Comparison of ENCODE assay signal across 8 cellular contexts in genomic region chr13:73000027-73000674, GRCh38. TPM values are rescaled to one million over a fixed set of nuclear protein-coding genes. Genes with fewer than 3 reads are reported as not detected.
DNase-seq lines count a peak whose midpoint lies in the region; ATAC-seq, FAIRE-seq and TF ChIP-seq lines count a peak whose summit lies in the region.
"Had no signal": no experiment of that assay in that cellular context is flagged by ENCODE, and none has a peak within 500 bp of the region (broad histone marks: within the 10 kb centered on the region; RNA-seq: fewer than 3 reads in every experiment).

No MANE protein-coding gene starts in this region.

- in situ Hi-C loops in ACHN (cut with HindIII; ENCODE audit: low pct_ligation_motif_present, low pct_unique_long_range_greater_than_20kb, low sequenced_read_pairs), result no loop called here

- H3K4me2 ChIP-seq in GM23338 (no peak overlapping the region), H1 (ENCODE audit: insufficient read depth in 1 of 2, low read depth in 2 of 2, low read length in 2 of 2) (no peak overlapping the region)

- no peak for FAIRE-seq in H1 (lab: Jason Lieb, UNC)

- H4K91ac ChIP-seq in H1 (replicated peaks; ENCODE audit: insufficient read length, low read length), result no peak overlapping the region

- TF ChIP-seq CTCF in GM23338 (conservative IDR thresholded peaks at IDR 0.05; ENCODE audit: low read depth in 2 of 2) (no peak), H1 (IDR thresholded peaks at IDR 0.05; ENCODE audit: control extremely low read depth in 1 of 3, insufficient read depth in 1 of 3, low read depth in 1 of 3, low read length in 3 of 3) (no peak)

- no peak overlapping the region; the same call in 1 of the 2 replicates for H2BK12ac ChIP-seq in H1 (ENCODE audit: low read depth, low read length)

- no peak overlapping the region for H2AFZ ChIP-seq in GM23338
- no peak overlapping the region for H2AFZ ChIP-seq in H1 (ENCODE audit: low read length)

- no peak overlapping the region for H3K4me3 Mint-ChIP-seq in GM23338

- TF ChIP-seq EP300 in H1 (IDR thresholded peaks at IDR 0.05; ENCODE audit: borderline replicate concordance in 1 of 2, low read depth in 2 of 2, low read length in 2 of 2), result no peak

- peak overlapping the region; percentile 53; the same call in 1 of the 2 replicates for H3K27ac Mint-ChIP-seq in GM23338

- H3K27ac ChIP-seq in GM23338 (ENCODE audit: low read depth) (no peak overlapping the region), H1 (ENCODE audit: low read depth, low read length) (no peak overlapping the region; the same call in 1 of the 2 replicates)
- H3K27ac ChIP-seq: SK-N-MC had no signal

- POLR2A ChIA-PET in H1 (lab: Charles Lee; ENCODE audit: partially characterized antibody), result no interaction called here

- no peaks in the 10 kb centered on the region for H3F3A ChIP-seq in GM23338 (replicated peaks; ENCODE audit: low read depth)

- no peak overlapping the region for H3K56ac ChIP-seq in H1 (replicated peaks; ENCODE audit: insufficient read length, low read depth, low read length)

- H3K27me3 ChIP-seq in GM23338 (ENCODE audit: insufficient read depth) (no peaks in the 10 kb centered on the region), H1 (replicated peaks in 1 of 4; ENCODE audit: control insufficient read depth in 3 of 4, extremely low read depth in 1 of 4, insufficient read depth in 3 of 4, low read length in 3 of 4) (no peaks in the 10 kb centered on the region)

- H2BK5ac ChIP-seq in H1 (ENCODE audit: low read depth, low read length), result no peak overlapping the region

- peak; percentile 85 for ATAC-seq in GM18517 (IDR thresholded peaks at IDR 0.05; ENCODE audit: unreplicated experiment)
- no peak for ATAC-seq in GM23338

- no peaks in the 10 kb centered on the region for H3K36me3 Mint-ChIP-seq in GM23338 (ENCODE audit: low read depth)

- H3K9me3 Mint-ChIP-seq in GM23338, result no peaks in the 10 kb centered on the region

- no peaks in the 10 kb centered on the region for H3K79me1 ChIP-seq in H1 (ENCODE audit: low read depth, low read length)

- no peak overlapping the region for H3K23ac ChIP-seq in H1 (ENCODE audit: insufficient read length)

- CTCF ChIA-PET in H1 (lab: Charles Lee; ENCODE audit: partially characterized antibody), result interaction anchor here (0.6 to 1.9 kb wide), 4 partner anchors 17 to 404 kb away, joined by 3 to 5 read pairs (median 4); no protein-coding TSS in a partner anchor

- H3K27me3 Mint-ChIP-seq in GM23338 (ENCODE audit: insufficient read depth, low read depth, poor library complexity), result peaks cover 1% of the 10 kb centered on the region

- H3K4me1 ChIP-seq in GM23338 (ENCODE audit: insufficient read depth) (no peaks in the 10 kb centered on the region), H1 (replicated peaks in 1 of 4; ENCODE audit: control insufficient read depth in 3 of 4, insufficient read depth in 4 of 4, low read length in 3 of 4) (no peaks in the 10 kb centered on the region)

- H2BK120ac ChIP-seq in H1 (replicated peaks; ENCODE audit: low read depth, low read length), result no peak overlapping the region

- no peak overlapping the region for H2BK20ac ChIP-seq in H1 (ENCODE audit: low read length)

- H3K4me1 Mint-ChIP-seq in GM23338, result no peaks in the 10 kb centered on the region

- H3K9me2 ChIP-seq in GM23338 (ENCODE audit: insufficient read depth), result no peaks in the 10 kb centered on the region

- H3K4me3 ChIP-seq in GM23338 (no peak overlapping the region), H1 (ENCODE audit: extremely low read depth in 1 of 4, insufficient read depth in 2 of 4, low read depth in 3 of 4, low read length in 4 of 4) (no peak overlapping the region)
- H3K4me3 ChIP-seq: SK-N-MC had no signal

- no peak overlapping the region for H4K5ac ChIP-seq in H1 (ENCODE audit: insufficient read length, low read depth, low read length)

- H4K20me1 ChIP-seq in GM23338 (replicated peaks; ENCODE audit: insufficient read depth), result no peaks in the 10 kb centered on the region; the same call in 1 of the 2 replicates
- H4K20me1 ChIP-seq in H1 (replicated peaks in 1 of 2; ENCODE audit: control insufficient read depth in 1 of 2, insufficient read depth in 2 of 2, low read length in 2 of 2), result no peaks in the 10 kb centered on the region

- no peak for TF ChIP-seq RAD21 in H1 (IDR thresholded peaks at IDR 0.05 in 1 of 2, conservative IDR thresholded peaks at IDR 0.05 in 1 of 2; ENCODE audit: low read depth in 2 of 2, low read length in 2 of 2)

- H3K18ac ChIP-seq in H1 (ENCODE audit: extremely low read depth, low read length), result no peak overlapping the region

- WGBS in H1 (ENCODE audit: extremely low coverage in 1 of 2, insufficient coverage in 1 of 2, insufficient read length in 1 of 2, insufficient replicate concordance in 2 of 2, low coverage in 1 of 2, low lambda C conversion rate in 2 of 2, missing lambda C conversion rate in 1 of 2), 2 experiments, result 88% methylated on average over 4 of the region's 4 CpGs; no CpG with 5 or more reads in 1 of the 2 experiments

- H2BK15ac ChIP-seq in H1 (ENCODE audit: low read length), result no peak overlapping the region

- no peak overlapping the region for H2AK5ac ChIP-seq in H1 (ENCODE audit: low read depth, low read length)

- H3K9ac ChIP-seq in H1 (replicated peaks in 1 of 4; ENCODE audit: extremely low read depth in 1 of 4, low read depth in 3 of 4, low read length in 3 of 4), result no peak overlapping the region

- H3K14ac ChIP-seq in H1 (ENCODE audit: insufficient read length), result no peak overlapping the region

- no peak overlapping the region for H3K4ac ChIP-seq in H1 (replicated peaks; ENCODE audit: insufficient read length, low read depth, low read length)

- DNase-seq in GM23338 (ENCODE audit: low spot score), result no peak
- DNase-seq in NCI-H1436 (lab: John Stamatoyannopoulos, UW), result peak; percentile 40
- DNase-seq in H1 (ENCODE audit: low read depth in 1 of 2, low spot score in 2 of 2), result no peak
- no peak for DNase-seq in cerebellar cortex (ENCODE audit: low spot score)
- no peak for DNase-seq in ACHN
- DNase-seq in cortex of kidney (lab: John Stamatoyannopoulos, UW), result no peak

- H3K36me3 ChIP-seq in GM23338 (ENCODE audit: insufficient read depth) (no peaks in the 10 kb centered on the region), H1 (ENCODE audit: control insufficient read depth in 2 of 4, insufficient read depth in 4 of 4, low read length in 3 of 4) (no peaks in the 10 kb centered on the region)

- H3K23me2 ChIP-seq in H1 (ENCODE audit: low read depth, low read length), result no peaks in the 10 kb centered on the region

- H4K8ac ChIP-seq in H1 (ENCODE audit: extremely low read depth, insufficient read depth, low read length), result no peak overlapping the region

- no peak for TF ChIP-seq POLR2A in H1 (IDR thresholded peaks at IDR 0.05; ENCODE audit: control extremely low read depth in 1 of 2, low read depth in 2 of 2, low read length in 2 of 2)

- H3K9me3 ChIP-seq in H1 (ENCODE audit: insufficient read depth in 2 of 2, low read depth in 1 of 2, low read length in 1 of 2), result no peaks in the 10 kb centered on the region

- no peaks in the 10 kb centered on the region for H3K79me2 ChIP-seq in GM23338 (replicated peaks; ENCODE audit: insufficient read depth)
- H3K79me2 ChIP-seq in H1 (ENCODE audit: control insufficient read depth in 1 of 2, insufficient read depth in 2 of 2, low read length in 2 of 2), result no peaks in the 10 kb centered on the region

TF ChIP-seq in GM23338, 12 proteins besides CTCF, POLR2A, EP300 and RAD21 (continues in another document):
- TF ChIP-seq EZH2 (IDR thresholded peaks at IDR 0.05; ENCODE audit: low read depth, unreplicated experiment) (no peak), ZNF114 (CRISPR knock-in tag; IDR thresholded peaks at IDR 0.05) (no peak)

TF ChIP-seq in H1, 55 proteins besides CTCF, POLR2A, EP300 and RAD21:
- TF ChIP-seq BACH1 (IDR thresholded peaks at IDR 0.05; ENCODE audit: low read length) (peak; percentile 29; the same call in 1 of the 2 replicates), BCL11A (IDR thresholded peaks at IDR 0.05; ENCODE audit: low read depth in 2 of 2, low read length in 2 of 2) (no peak)
TF ChIP-seq in H1: peak in this region for 1.

RNA-seq across cellular contexts. Expression of gene KLF5, which starts 58.7 kb away (rescaled TPM):
- total RNA-seq in GM23338 (2014; rRNA removed; shearing (Covaris generic)), result 0.66 and 1.5 TPM in 2 replicates
- polyA plus RNA-seq in GM23338 (2016; fragmentation: Nextera tagmentation; extraction: Ambion mirVana), result 1.7 and 1.8 TPM in 2 replicates
- 1.7 and 2.3 TPM in 2 replicates for total RNA-seq in H1 (2021; fragmentation: NEBNext Ultra II Directional; extraction: Animal tissue kit (Norgen Biotek cat#: 25700))
- polyA plus RNA-seq in H1 (2011; rRNA removed), result 1.2 and 1.9 TPM in 2 replicates
- 1.1 TPM for polyA plus RNA-seq in H1 (2011; cell fraction: cytosol; rRNA removed)
- 3.3 TPM for polyA plus RNA-seq in H1 (2011; cell fraction: nucleus; rRNA removed)
- 0.88 to 1.6 TPM (median 1.3 TPM) in 4 replicates for polyA plus RNA-seq in H1 (2012, experiment 1 of 2)
- polyA plus RNA-seq in H1 (2012, experiment 2 of 2), result 0.14 TPM
- polyA plus RNA-seq in H1 (2013, experiment 1 of 2), result 3.7 TPM
- polyA plus RNA-seq in H1 (2013, experiment 2 of 2), result 4.1 TPM
- polyA minus RNA-seq in H1 (2011; rRNA and poly(A)+ RNA removed), result 4.2 and 7.5 TPM in 2 replicates
- 3.3 TPM for polyA minus RNA-seq in H1 (2011; cell fraction: cytosol; rRNA and poly(A)+ RNA removed)
- 11.2 TPM for polyA minus RNA-seq in H1 (2011; cell fraction: nucleus; rRNA and poly(A)+ RNA removed)
